In genomic region chr11:8097062-8097814, GRCh38 we compare ENCODE assay signal across 14 cellular contexts.
"Had no signal": no experiment of that assay in that cellular context is flagged by ENCODE, and none has a peak within 500 bp of the region (broad histone marks: within the 10 kb centered on the region; RNA-seq: fewer than 3 reads in every experiment).

No MANE protein-coding gene starts in this region.

- H3K27ac Mint-ChIP-seq: activated CD8-positive, alpha-beta T cell treated with anti-CD3 and anti-CD28 coated beads for 36 hours; activated T-helper 1 cell treated with anti-CD3 and anti-CD28 coated beads, Interleukin-12 subunit alpha, Interleukin-12 subunit beta, Interleukin-2, Interleukin-4 antibody, amounts not matched to agents 30 ng/mL and 10 ng/mL and 1 ng/mL, durations not matched to agents 14 hours and 24 hours and 36 hours; stimulated activated naive CD8-positive, alpha-beta T cell treated with anti-CD3 and anti-CD28 coated beads, Interleukin-15, amount 100 ng/mL, for 72 hours; T-helper 1 cell treated with Interleukin-12 subunit alpha and Interleukin-12 subunit beta and Interleukin-4 antibody, amounts not matched to agents 30 μg/mL and 1 μg/mL, for 36 hours; WTC11 had no signal

- H3K27me3 Mint-ChIP-seq: activated CD8-positive, alpha-beta T cell treated with anti-CD3 and anti-CD28 coated beads for 36 hours; naive thymus-derived CD4-positive, alpha-beta T cell; stimulated activated naive CD8-positive, alpha-beta T cell treated with anti-CD3 and anti-CD28 coated beads, Interleukin-15, amount 100 ng/mL, for 72 hours had no signal

- H3K27ac ChIP-seq: left lung, neutrophil had no signal

- H3K9me3 ChIP-seq: left lung, mucosa of descending colon, neutrophil had no signal

- H3K27me3 ChIP-seq: left lung, neutrophil had no signal

- ATAC-seq: activated CD8-positive, alpha-beta T cell treated with anti-CD3 and anti-CD28 coated beads for 36 hours; esophagus mucosa; left lung; mucosa of descending colon; naive thymus-derived CD4-positive, alpha-beta T cell; stimulated activated naive CD8-positive, alpha-beta T cell treated with anti-CD3 and anti-CD28 coated beads, Interleukin-15, amount 100 ng/mL, for 72 hours; WTC11 had no signal

- H3K4me3 Mint-ChIP-seq: activated CD8-positive, alpha-beta T cell treated with anti-CD3 and anti-CD28 coated beads for 36 hours; activated T-helper 1 cell treated with anti-CD3 and anti-CD28 coated beads, Interleukin-12 subunit alpha, Interleukin-12 subunit beta, Interleukin-2, Interleukin-4 antibody, amounts not matched to agents 30 ng/mL and 10 ng/mL and 1 ng/mL, durations not matched to agents 14 hours and 24 hours and 36 hours; naive thymus-derived CD4-positive, alpha-beta T cell; stimulated activated naive CD8-positive, alpha-beta T cell treated with anti-CD3 and anti-CD28 coated beads, Interleukin-15, amount 100 ng/mL, for 72 hours; T-helper 1 cell treated with Interleukin-12 subunit alpha and Interleukin-12 subunit beta and Interleukin-4 antibody, amounts not matched to agents 30 μg/mL and 1 μg/mL, for 36 hours; WTC11 had no signal

- H3K36me3 Mint-ChIP-seq: naive thymus-derived CD4-positive, alpha-beta T cell had no signal

- H3K4me2 ChIP-seq: smooth muscle cell had no signal

- H3K9me3 Mint-ChIP-seq: activated CD8-positive, alpha-beta T cell treated with anti-CD3 and anti-CD28 coated beads for 36 hours; activated T-helper 1 cell treated with anti-CD3 and anti-CD28 coated beads, Interleukin-12 subunit alpha, Interleukin-12 subunit beta, Interleukin-2, Interleukin-4 antibody, amounts not matched to agents 30 ng/mL and 10 ng/mL and 1 ng/mL, durations not matched to agents 14 hours and 24 hours and 36 hours; naive thymus-derived CD4-positive, alpha-beta T cell; stimulated activated naive CD8-positive, alpha-beta T cell treated with anti-CD3 and anti-CD28 coated beads, Interleukin-15, amount 100 ng/mL, for 72 hours; T-helper 1 cell treated with Interleukin-12 subunit alpha and Interleukin-12 subunit beta and Interleukin-4 antibody, amounts not matched to agents 30 μg/mL and 1 μg/mL, for 36 hours; WTC11 had no signal

- H3K4me3 ChIP-seq: left lung, mucosa of descending colon, smooth muscle cell had no signal

- H3K36me3 ChIP-seq: left lung, neutrophil had no signal

- H3K4me1 ChIP-seq: left lung had no signal

- DNase-seq: activated CD4-positive, alpha-beta T cell treated with anti-CD3 and anti-CD28 coated beads for 48 hours; activated CD8-positive, alpha-beta T cell treated with anti-CD3 and anti-CD28 coated beads for 36 hours; activated naive CD4-positive, alpha-beta T cell treated with Interleukin-2 at 50 U/mL for 16 hours; left lung; mammary epithelial cell; mucosa of descending colon had no signal
